In genomic region chr6:11203306-11204009, GRCh38 we compare ENCODE assay signal across 11 cellular contexts. TPM values are rescaled to one million over a fixed set of nuclear protein-coding genes. Genes with fewer than 3 reads are reported as not detected.
A peak's percentile ranks its signal among the peaks of the same experiment; 100 is the strongest.
DNase-seq lines count a peak whose midpoint lies in the region; ATAC-seq and TF ChIP-seq lines count a peak whose summit lies in the region.
"Had no signal": no experiment of that assay in that cellular context is flagged by ENCODE, and none has a peak within 500 bp of the region (broad histone marks: within the 10 kb centered on the region; RNA-seq: fewer than 3 reads in every experiment).

No MANE protein-coding gene starts in this region.

- H3K36me3 Mint-ChIP-seq in brain, result peaks cover 48% of the 10 kb centered on the region
- H3K36me3 Mint-ChIP-seq in naive thymus-derived CD8-positive, alpha-beta T cell, result peaks cover 4 to 48% (median 25%) of the 10 kb centered on the region in 3 donors

- peaks cover 0 to 75% of the 10 kb centered on the region in 2 donors for H3K4me1 ChIP-seq in right atrium auricular region
- peaks cover 85% of the 10 kb centered on the region for H3K4me1 ChIP-seq in upper lobe of right lung

- POLR2A ChIA-PET in naive thymus-derived CD8-positive, alpha-beta T cell (lab: Charles Lee), result no interaction called here

- peaks cover 51% of the 10 kb centered on the region for H3K4me1 Mint-ChIP-seq in brain
- peaks cover 23 to 75% (median 54%) of the 10 kb centered on the region in 4 donors for H3K4me1 Mint-ChIP-seq in naive thymus-derived CD8-positive, alpha-beta T cell

- DNase-seq in right atrium auricular region (ENCODE audit: low spot score) (no peak), Right ventricle myocardium inferior (ENCODE audit: missing footprints) (no peak), upper lobe of right lung (no peak), GM10266 (ENCODE audit: extremely low spot score) (no peak), HuH-7 (ENCODE audit: low spot score) (no peak), GM20000 (ENCODE audit: low spot score) (no peak)
- DNase-seq in naive thymus-derived CD8-positive, alpha-beta T cell, result no peak
- DNase-seq: activated effector memory CD4-positive, alpha-beta T cell treated with anti-CD3 and anti-CD28 coated beads, Interleukin-2, amount 50 U/mL, for 16 hours; NCI-H526 had no signal

- H3K4me3 Mint-ChIP-seq in brain, result peak overlapping the region; percentile 49 to 72 (median 62)
- peak overlapping the region in 5 of 10 donors; percentile 13 to 46 (median 39) for H3K4me3 Mint-ChIP-seq in naive thymus-derived CD8-positive, alpha-beta T cell
- H3K4me3 Mint-ChIP-seq: B cell had no signal

- H3K4me3 ChIP-seq in right atrium auricular region, result no peak overlapping the region
- no peak overlapping the region for H3K4me3 ChIP-seq in upper lobe of right lung

- peak overlapping the region; percentile 33 to 47 for H3K27ac ChIP-seq in right atrium auricular region
- peak overlapping the region; percentile 51 for H3K27ac ChIP-seq in upper lobe of right lung

- intact Hi-C loops in Right ventricle myocardium inferior (cut with DNase I) (no loop called here), upper lobe of right lung (cut with DNase I) (no loop called here)

- H3K9me3 ChIP-seq in right atrium auricular region, result no peaks in the 10 kb centered on the region
- no peaks in the 10 kb centered on the region for H3K9me3 ChIP-seq in upper lobe of right lung

- peak overlapping the region; percentile 84 to 99 (median 96) for H3K27ac Mint-ChIP-seq in brain
- H3K27ac Mint-ChIP-seq in naive thymus-derived CD8-positive, alpha-beta T cell, result peak overlapping the region in 9 of 10 donors; percentile 33 to 86 (median 65)
- H3K27ac Mint-ChIP-seq: B cell had no signal

- H3K9me3 Mint-ChIP-seq in brain, result peaks cover 0 to 2% (median 0%) of the 10 kb centered on the region in 5 experiments
- H3K9me3 Mint-ChIP-seq in naive thymus-derived CD8-positive, alpha-beta T cell, result peaks cover 0 to 2% (median 0%) of the 10 kb centered on the region in 9 donors

- no peak for TF ChIP-seq CTCF in right atrium auricular region (IDR thresholded peaks at IDR 0.05)
- no peak for TF ChIP-seq CTCF in brain (conservative IDR thresholded peaks at IDR 0.05)
- TF ChIP-seq CTCF in upper lobe of right lung (IDR thresholded peaks at IDR 0.05), result no peak
- TF ChIP-seq CTCF in GM10266 (IDR thresholded peaks at IDR 0.05; ENCODE audit: control insufficient read depth, insufficient read depth, low read depth, missing control alignments), result no peak
- no peak for TF ChIP-seq CTCF in GM20000 (IDR thresholded peaks at IDR 0.05; ENCODE audit: extremely low read depth, missing control alignments)

- ATAC-seq in Right ventricle myocardium inferior (no peak), upper lobe of right lung (no peak)
- ATAC-seq in naive thymus-derived CD8-positive, alpha-beta T cell, result no peak

- H3K36me3 ChIP-seq in right atrium auricular region, result peaks cover 20% of the 10 kb centered on the region
- H3K36me3 ChIP-seq in upper lobe of right lung, result peaks cover 72% of the 10 kb centered on the region

- H3K27me3 ChIP-seq in right atrium auricular region, result no peaks in the 10 kb centered on the region
- H3K27me3 ChIP-seq in upper lobe of right lung, result no peaks in the 10 kb centered on the region

- peaks cover 3% of the 10 kb centered on the region for H3K27me3 Mint-ChIP-seq in brain
- H3K27me3 Mint-ChIP-seq in naive thymus-derived CD8-positive, alpha-beta T cell, result no peaks in the 10 kb centered on the region
- H3K27me3 Mint-ChIP-seq: B cell had no signal

RNA-seq across cellular contexts. Expression of gene NEDD9, which starts 29.0 kb away (rescaled TPM):
- total RNA-seq in right atrium auricular region, result 10 to 100 TPM; 47.3 to 56.2 TPM
- 29.3 TPM for total RNA-seq in Right ventricle myocardium inferior
- 6.3 TPM for polyA plus RNA-seq in brain (ENCODE audit: insufficient read depth, low read depth, low replicate concordance)
- 10 to 100 TPM; 32.4 to 34.7 TPM for total RNA-seq in naive thymus-derived CD8-positive, alpha-beta T cell
- 10 to 100 TPM; 14.7 to 20.2 (median 17.3) TPM for polyA plus RNA-seq in naive thymus-derived CD8-positive, alpha-beta T cell
- 194 TPM for total RNA-seq in upper lobe of right lung
